ENCODE assay signal across 8 cellular contexts in the genomic region with DNA sequence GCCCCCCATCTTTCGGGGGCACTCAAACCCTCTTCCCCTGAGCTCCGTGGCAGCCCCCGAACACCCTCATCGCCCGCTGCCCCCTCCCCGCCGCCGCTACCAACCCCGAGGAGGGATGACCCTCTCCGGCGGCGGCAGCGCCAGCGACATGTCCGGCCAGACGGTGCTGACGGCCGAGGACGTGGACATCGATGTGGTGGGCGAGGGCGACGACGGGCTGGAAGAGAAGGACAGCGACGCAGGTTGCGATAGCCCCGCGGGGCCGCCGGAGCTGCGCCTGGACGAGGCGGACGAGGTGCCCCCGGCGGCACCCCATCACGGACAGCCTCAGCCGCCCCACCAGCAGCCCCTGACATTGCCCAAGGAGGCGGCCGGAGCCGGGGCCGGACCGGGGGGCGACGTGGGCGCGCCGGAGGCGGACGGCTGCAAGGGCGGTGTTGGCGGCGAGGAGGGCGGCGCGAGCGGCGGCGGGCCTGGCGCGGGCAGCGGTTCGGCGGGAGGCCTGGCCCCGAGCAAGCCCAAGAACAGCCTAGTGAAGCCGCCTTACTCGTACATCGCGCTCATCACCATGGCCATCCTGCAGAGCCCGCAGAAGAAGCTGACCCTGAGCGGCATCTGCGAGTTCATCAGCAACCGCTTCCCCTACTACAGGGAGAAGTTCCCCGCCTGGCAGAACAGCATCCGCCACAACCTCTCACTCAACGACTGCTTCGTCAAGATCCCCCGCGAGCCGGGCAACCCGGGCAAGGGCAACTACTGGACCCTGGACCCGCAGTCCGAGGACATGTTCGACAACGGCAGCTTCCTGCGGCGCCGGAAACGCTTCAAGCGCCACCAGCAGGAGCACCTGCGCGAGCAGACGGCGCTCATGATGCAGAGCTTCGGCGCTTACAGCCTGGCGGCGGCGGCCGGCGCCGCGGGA. TPM values are rescaled to one million over a fixed set of nuclear protein-coding genes. Genes with fewer than 3 reads are reported as not detected.
DNase-seq lines count a peak whose midpoint lies in the region; ATAC-seq, FAIRE-seq and TF ChIP-seq lines count a peak whose summit lies in the region.

No MANE protein-coding gene starts in this region.

- POLR2A ChIA-PET in K562 (lab: Yijun Ruan, JAX) = interaction anchor here (0.6 to 1.2 kb wide), 4 partner anchors 12 to 200 kb away, joined by 3 to 4 read pairs (median 3); partner anchors contain the start of genes EFCAB7 and ITGB3BP

- peaks cover 100% of the 10 kb centered on the region for H3K27me3 ChIP-seq in cardiac muscle cell
- peaks cover 11 to 32% of the 10 kb centered on the region in 2 experiments; a peak in 3 of 5 replicates for H3K27me3 ChIP-seq in K562 (ENCODE audit: control insufficient read depth in 2 of 2, insufficient read depth in 2 of 2, low read length in 2 of 2)
- peaks cover 63% of the 10 kb centered on the region for H3K27me3 ChIP-seq in mesendoderm (ENCODE audit: insufficient read depth, low read length, poor library complexity)
- H3K27me3 ChIP-seq in upper lobe of left lung = peaks cover 5 to 98% (median 57%) of the 10 kb centered on the region in 4 donors

- peak; percentile 26 for ATAC-seq in K562
- ATAC-seq in upper lobe of left lung (ENCODE audit: low FRiP score in 2 of 2) = peak in 1 of 2 donors; percentile 7
- no peak for ATAC-seq in HG03175 (IDR thresholded peaks at IDR 0.05; ENCODE audit: unreplicated experiment)
- ATAC-seq in HG03442 (IDR thresholded peaks at IDR 0.05; ENCODE audit: unreplicated experiment) = no peak

- H2BK120ac ChIP-seq in mesendoderm (ENCODE audit: low read depth, low read length) = no peak overlapping the region

- no peak for TF ChIP-seq POLR2A in K562 (conservative IDR thresholded peaks at IDR 0.05)
- TF ChIP-seq POLR2A in upper lobe of left lung (IDR thresholded peaks at IDR 0.05) = no peak

- no peak overlapping the region for H2BK15ac ChIP-seq in mesendoderm (replicated peaks; ENCODE audit: low read depth)

- no peak for FAIRE-seq in K562 (lab: Jason Lieb, UNC)

- CTCF ChIA-PET in K562 (lab: Yijun Ruan, JAX; ENCODE audit: low intra/inter-chr PET ratio) = no interaction called here

- no peaks in the 10 kb centered on the region for H3K79me1 ChIP-seq in mesendoderm (ENCODE audit: low read length)

- H3K56ac ChIP-seq in mesendoderm (ENCODE audit: low read length) = peak overlapping the region; percentile 39

- TF ChIP-seq RAD21 in K562 (CRISPR knock-in tag; conservative IDR thresholded peaks at IDR 0.05 in 1 of 2, IDR thresholded peaks at IDR 0.05 in 1 of 2) = no peak

- H4K20me1 ChIP-seq in K562 (replicated peaks; ENCODE audit: control insufficient read depth, insufficient read depth, low read length) = no peaks in the 10 kb centered on the region

- in situ Hi-C loops in K562 (cut with MboI) = no loop called here

- H3K9ac ChIP-seq in K562 (ENCODE audit: insufficient read depth in 1 of 2, low read depth in 2 of 2, low read length in 2 of 2) (peak overlapping the region; percentile 41 to 93; a peak in 3 of 4 replicates), mesendoderm (ENCODE audit: low read length) (no peak overlapping the region)

- H3K9me3 ChIP-seq in cardiac muscle cell (ENCODE audit: low read depth) = no peaks in the 10 kb centered on the region
- H3K9me3 ChIP-seq in K562 (replicated peaks; ENCODE audit: control insufficient read depth, insufficient read depth, low read depth, low read length) = no peaks in the 10 kb centered on the region
- H3K9me3 ChIP-seq in upper lobe of left lung = peaks cover 0 to 4% (median 0%) of the 10 kb centered on the region in 4 donors

- H3K79me2 ChIP-seq in K562 (ENCODE audit: control insufficient read depth, insufficient read depth, low read length) (no peaks in the 10 kb centered on the region), mesendoderm (ENCODE audit: control insufficient read depth, insufficient read depth, low read length) (no peaks in the 10 kb centered on the region)

- no peak overlapping the region for H3K4ac ChIP-seq in mesendoderm (ENCODE audit: low read depth, low read length)

- TF ChIP-seq CTCF in cardiac muscle cell (IDR thresholded peaks at IDR 0.05; ENCODE audit: low read depth, low read length) (no peak), K562 (IDR thresholded peaks at IDR 0.05 in 2 of 3, conservative IDR thresholded peaks at IDR 0.05 in 1 of 3; ENCODE audit: insufficient read depth in 2 of 3, low read depth in 1 of 3, low read length in 3 of 3) (no peak), upper lobe of left lung (IDR thresholded peaks at IDR 0.05) (no peak)

- H4K5ac ChIP-seq in mesendoderm (ENCODE audit: low read length) = no peak overlapping the region

- peak overlapping the region; percentile 69 for H3K4me2 ChIP-seq in K562 (ENCODE audit: insufficient read depth, low read length)
- peak overlapping the region; percentile 16 for H3K4me2 ChIP-seq in mesendoderm (ENCODE audit: low read length)

- peak overlapping the region; percentile 85 for H3K23ac ChIP-seq in mesendoderm (ENCODE audit: low read length)

- H3K27ac ChIP-seq in cardiac muscle cell (no peak overlapping the region), K562 (ENCODE audit: extremely low read depth, low read depth, low read length) (peak overlapping the region; percentile 40; the same call in 1 of the 3 replicates), mesendoderm (ENCODE audit: low read depth, low read length) (no peak overlapping the region), upper lobe of left lung (no peak overlapping the region)

- H3K9me1 ChIP-seq in K562 (ENCODE audit: control insufficient read depth, insufficient read depth, low read length) = no peaks in the 10 kb centered on the region

- TF ChIP-seq EP300 in K562 (IDR thresholded peaks at IDR 0.05; ENCODE audit: low read length) = no peak
- no peak for TF ChIP-seq EP300 in upper lobe of left lung (IDR thresholded peaks at IDR 0.05)

- no peaks in the 10 kb centered on the region for H3K4me1 ChIP-seq in cardiac muscle cell (ENCODE audit: low read depth)
- peaks cover 4 to 32% of the 10 kb centered on the region in 2 experiments; a peak in 3 of 5 replicates for H3K4me1 ChIP-seq in K562 (replicated peaks in 1 of 2; ENCODE audit: control insufficient read depth in 2 of 2, insufficient read depth in 2 of 2, low read length in 2 of 2)
- peaks cover 2% of the 10 kb centered on the region for H3K4me1 ChIP-seq in mesendoderm (ENCODE audit: control insufficient read depth, low read depth, low read length)
- H3K4me1 ChIP-seq in upper lobe of left lung = peaks cover 27 to 56% (median 32%) of the 10 kb centered on the region in 4 donors

- intact Hi-C loops in cardiac septum (cut with DNase I) = loop anchor here (10.0 kb wide), 1 partner anchor 202 kb away; the partner anchor contains the start of genes EFCAB7 and ITGB3BP
- intact Hi-C loops in K562 (cut with micrococcal nuclease) = no loop called here

- no peak overlapping the region for H2BK5ac ChIP-seq in mesendoderm (ENCODE audit: low read length)

- BruUV-seq in K562 (replicated peaks; lab: Mats Ljungman, UMichigan) = no TSS peak

- peak overlapping the region; percentile 93 for H2AFZ ChIP-seq in K562 (ENCODE audit: low read depth, low read length)

- H3K4me3 ChIP-seq in cardiac muscle cell = peak overlapping the region; percentile 25
- peak overlapping the region; percentile 50 for H3K4me3 ChIP-seq in K562
- H3K4me3 ChIP-seq in mesendoderm (ENCODE audit: low read length) = no peak overlapping the region
- peak overlapping the region in 3 of 4 donors; percentile 46 to 62 (median 57) for H3K4me3 ChIP-seq in upper lobe of left lung

- H3K18ac ChIP-seq in mesendoderm (ENCODE audit: low read length) = no peak overlapping the region

- H3K36me3 ChIP-seq in cardiac muscle cell = no peaks in the 10 kb centered on the region
- no peaks in the 10 kb centered on the region for H3K36me3 ChIP-seq in K562 (ENCODE audit: control insufficient read depth, insufficient read depth, low read length)
- no peaks in the 10 kb centered on the region for H3K36me3 ChIP-seq in mesendoderm (ENCODE audit: control insufficient read depth, insufficient read depth, low read length)
- no peaks in the 10 kb centered on the region for H3K36me3 ChIP-seq in upper lobe of left lung

- H4K8ac ChIP-seq in mesendoderm (ENCODE audit: low read depth, low read length) = no peak overlapping the region

- DNase-seq in cardiac muscle cell (ENCODE audit: low read depth in 1 of 2, low spot score in 1 of 2) = peak in 1 of 2 donors; percentile 41
- DNase-seq in cardiac septum (ENCODE audit: low spot score) = no peak
- DNase-seq in NCI-H774 (lab: John Stamatoyannopoulos, UW) = peak; percentile 39
- DNase-seq in K562 (ENCODE audit: extremely low read depth in 1 of 4, low spot score in 3 of 4) = peak in 3 of 4 experiments; percentile 26 to 43 (median 30)
- peak; percentile 75 for DNase-seq in mesendoderm
- peak in 1 of 2 donors; percentile 88 for DNase-seq in upper lobe of left lung

- no peak overlapping the region for H2AK5ac ChIP-seq in mesendoderm (ENCODE audit: low read length)

- 10% methylated on average over 51 of the region's 104 CpGs for WGBS in K562 (ENCODE audit: insufficient coverage, low coverage, missing lambda C conversion rate)
- WGBS in mesendoderm (ENCODE audit: extremely low coverage, insufficient coverage, low lambda C conversion rate) = no CpG with 5 or more reads among the region's 104 CpGs
- WGBS in upper lobe of left lung, 2 donors = 6% methylated on average over 37 of the region's 104 CpGs; no CpG with 5 or more reads in 1 of the 2 donors

RNA-seq across cellular contexts. Expression of gene FOXD3, which starts 0.8 kb away (rescaled TPM):
- not detected in 2 replicates for total RNA-seq in cardiac muscle cell
- polyA plus RNA-seq in cardiac muscle cell = not detected in 2 replicates
- total RNA-seq in cardiac septum = 0.30 TPM
- total RNA-seq in K562 (2011; cell fraction: chromatin; rRNA removed; ENCODE audit: low replicate concordance) = not detected in 2 replicates
- 0.39 and 0.50 TPM in 2 replicates for total RNA-seq in K562 (2011; cell fraction: nucleolus; rRNA removed)
- not detected in 2 replicates for total RNA-seq in K562 (2011; cell fraction: nucleoplasm; rRNA removed)
- total RNA-seq in K562 (2014; rRNA removed) = 0.45 and 0.57 TPM in 2 replicates
- total RNA-seq in K562 (2014; rRNA removed; fragmentation: Illumina TruSeq; extraction: Trizol) = 0.07 TPM in 1 of 2 replicates, not detected in the other
- not detected in 2 replicates for total RNA-seq in K562 (2015; rRNA removed; fragmentation: Illumina TruSeq; extraction: Trizol)
- total RNA-seq in K562 (2021) = 0.29 and 0.38 TPM in 2 replicates
- polyA plus RNA-seq in K562 (2011; rRNA removed) = 0.06 and 0.11 TPM in 2 replicates
- 0.12 and 0.24 TPM in 2 replicates for polyA plus RNA-seq in K562 (2011; cell fraction: cytosol; rRNA removed)
- polyA plus RNA-seq in K562 (2011; cell fraction: nucleus; rRNA removed) = 0.10 and 0.34 TPM in 2 replicates
- 0.49 and 1.6 TPM in 2 replicates for polyA plus RNA-seq in K562 (2012)
- not detected in 2 replicates for polyA plus RNA-seq in K562 (2014; fragmentation: Illumina TruSeq; extraction: Trizol)
- under 1 TPM; 0.10 to 0.13 TPM for polyA plus RNA-seq in K562 (2014; fragmentation: Nextera tagmentation; extraction: Ambion mirVana)
- polyA plus RNA-seq in K562 (2014; rRNA removed) = 0.07 and 0.19 TPM in 2 replicates
- not detected in 2 replicates for polyA minus RNA-seq in K562 (2011; rRNA and poly(A)+ RNA removed)
- not detected in 2 replicates for polyA minus RNA-seq in K562 (2011; cell fraction: cytosol; rRNA and poly(A)+ RNA removed)
- 0.33 TPM in 1 of 2 replicates, not detected in the other for polyA minus RNA-seq in K562 (2011; cell fraction: nucleus; rRNA and poly(A)+ RNA removed)
- polyA plus RNA-seq in mesendoderm (2013, experiment 1 of 2) = 2.7 TPM
- polyA plus RNA-seq in mesendoderm (2013, experiment 2 of 2) = 3.4 TPM
- under 1 TPM in 1 of 6 donors, not detected in 5; 0.09 TPM for total RNA-seq in upper lobe of left lung

RNA-seq across cellular contexts. Expression of gene ALG6, which starts 44.2 kb away (rescaled TPM):
- total RNA-seq in cardiac muscle cell (6.0 and 8.3 TPM in 2 replicates), cardiac septum (3.4 TPM), K562 (2014; rRNA removed) (18.9 and 21.1 TPM in 2 replicates), K562 (2014; rRNA removed; fragmentation: Illumina TruSeq; extraction: Trizol) (25.4 and 28.0 TPM in 2 replicates), K562 (2015; rRNA removed; fragmentation: Illumina TruSeq; extraction: Trizol) (21.1 and 23.3 TPM in 2 replicates), K562 (2021) (14.6 and 16.9 TPM in 2 replicates), upper lobe of left lung (10 to 100 TPM in 2 of 6 donors, 1 to 10 TPM in 3, under 1 TPM in 1; 1.00 to 15.7 (median 9.3) TPM)
- polyA plus RNA-seq in cardiac muscle cell (6.9 and 15.0 TPM in 2 replicates), K562 (2011; rRNA removed) (22.8 and 35.7 TPM in 2 replicates), K562 (2014; fragmentation: Illumina TruSeq; extraction: Trizol) (16.3 and 18.9 TPM in 2 replicates), K562 (2014; fragmentation: Nextera tagmentation; extraction: Ambion mirVana) (10 to 100 TPM; 26.8 to 29.1 TPM), K562 (2014; rRNA removed) (16.0 and 21.9 TPM in 2 replicates)
- total RNA-seq in K562 (2011; cell fraction: chromatin; rRNA removed; ENCODE audit: low replicate concordance) = 40.1 and 91.4 TPM in 2 replicates
- total RNA-seq in K562 (2011; cell fraction: nucleolus; rRNA removed) = 22.1 and 29.7 TPM in 2 replicates
- 47.5 and 55.0 TPM in 2 replicates for total RNA-seq in K562 (2011; cell fraction: nucleoplasm; rRNA removed)
- polyA plus RNA-seq in K562 (2011; cell fraction: cytosol; rRNA removed) = 4.6 and 9.9 TPM in 2 replicates
- polyA plus RNA-seq in K562 (2011; cell fraction: nucleus; rRNA removed) = 28.0 and 34.6 TPM in 2 replicates
- polyA plus RNA-seq in K562 (2012) = 13.1 and 18.3 TPM in 2 replicates
- 26.1 and 32.9 TPM in 2 replicates for polyA minus RNA-seq in K562 (2011; rRNA and poly(A)+ RNA removed)
- 6.6 and 7.6 TPM in 2 replicates for polyA minus RNA-seq in K562 (2011; cell fraction: cytosol; rRNA and poly(A)+ RNA removed)
- polyA minus RNA-seq in K562 (2011; cell fraction: nucleus; rRNA and poly(A)+ RNA removed) = 28.1 and 43.3 TPM in 2 replicates
- polyA plus RNA-seq in mesendoderm (2013, experiment 1 of 2) = 11.1 TPM
- 10.5 TPM for polyA plus RNA-seq in mesendoderm (2013, experiment 2 of 2)
